In genomic region chr18:8556424-8556823, GRCh38 we compare ENCODE assay signal across 22 cellular contexts. TPM values are rescaled to one million over a fixed set of nuclear protein-coding genes. Genes with fewer than 3 reads are reported as not detected.
A peak's percentile ranks its signal among the peaks of the same experiment; 100 is the strongest.
DNase-seq lines count a peak whose midpoint lies in the region; ATAC-seq, FAIRE-seq and TF ChIP-seq lines count a peak whose summit lies in the region.
"Had no signal": no experiment of that assay in that cellular context is flagged by ENCODE, and none has a peak within 500 bp of the region (broad histone marks: within the 10 kb centered on the region; RNA-seq: fewer than 3 reads in every experiment).

No MANE protein-coding gene starts in this region.

- H3K9me3 ChIP-seq in HepG2 (ENCODE audit: low read length) (no peaks in the 10 kb centered on the region), right lobe of liver (no peaks in the 10 kb centered on the region)
- H3K9me3 ChIP-seq: A549, Caco-2 had no signal

- in situ Hi-C loops in HepG2 (cut with HindIII; ENCODE audit: extremely low pct_ligation_motif_present, low pct_unique_long_range_greater_than_20kb): no loop called here

- no peak for FAIRE-seq in HepG2 (lab: Jason Lieb, UNC)
- FAIRE-seq: A549, D721Med, GM12878, H1, HTR-8/SVneo had no signal

- no peak overlapping the region for H2AFZ ChIP-seq in HepG2 (ENCODE audit: low read length)

- DNase-seq in DMS53 (lab: John Stamatoyannopoulos, UW) (peak; percentile 62), DMS53 treated with DMSO at 0.1 percent for 48 hours (lab: John Stamatoyannopoulos, UW; ENCODE audit: unreplicated experiment) (no peak), HepG2 (ENCODE audit: low spot score) (no peak), right lobe of liver (no peak), sciatic nerve (ENCODE audit: low spot score) (no peak)
- DNase-seq: AML-193; Caco-2; CD4-positive, alpha-beta T cell; DMS153; DND-41; EL; H9; KG1 had no signal

- H3K79me2 ChIP-seq in HepG2 (ENCODE audit: insufficient read depth, low read length): no peaks in the 10 kb centered on the region

- TF ChIP-seq CTCF in HepG2 (CRISPR knock-in tag; IDR thresholded peaks at IDR 0.05) (no peak), right lobe of liver (IDR thresholded peaks at IDR 0.05) (no peak)

- TF ChIP-seq EP300 in HepG2 (IDR thresholded peaks at IDR 0.05; ENCODE audit: low read depth in 2 of 2, low read length in 2 of 2): no peak
- no peak for TF ChIP-seq EP300 in HepG2 (CRISPR knock-in tag; IDR thresholded peaks at IDR 0.05; ENCODE audit: borderline replicate concordance)

- CTCF ChIA-PET in HepG2 (lab: Yijun Ruan, JAX; ENCODE audit: low intra/inter-chr PET ratio, low total read pairs): no interaction called here

- ATAC-seq in HepG2 (peak; percentile 82), right lobe of liver (no peak), sciatic nerve (peak; percentile 24), HG03108 (IDR thresholded peaks at IDR 0.05; ENCODE audit: unreplicated experiment) (no peak), HG03520 (IDR thresholded peaks at IDR 0.05; ENCODE audit: unreplicated experiment) (no peak)
- ATAC-seq: A549, GM12878 had no signal

- POLR2A ChIA-PET in HepG2 (lab: Yijun Ruan, JAX): no interaction called here

- H3K36me3 ChIP-seq in HepG2 (replicated peaks in 1 of 2; ENCODE audit: control insufficient read depth in 1 of 2, insufficient read depth in 2 of 2, low read length in 2 of 2) (no peaks in the 10 kb centered on the region), right lobe of liver (no peaks in the 10 kb centered on the region)

- no peaks in the 10 kb centered on the region for H3K27me3 ChIP-seq in HepG2 (ENCODE audit: control insufficient read depth in 1 of 2, insufficient read depth in 2 of 2, low read length in 2 of 2)
- no peaks in the 10 kb centered on the region for H3K27me3 ChIP-seq in right lobe of liver

- no peak for TF ChIP-seq RAD21 in HepG2 (CRISPR knock-in tag; IDR thresholded peaks at IDR 0.05)

- TF ChIP-seq POLR2A in HepG2 (IDR thresholded peaks at IDR 0.05; ENCODE audit: insufficient read depth in 1 of 2, low read depth in 2 of 2, low read length in 2 of 2): no peak
- no peak for TF ChIP-seq POLR2A in right lobe of liver (IDR thresholded peaks at IDR 0.05)

- no peaks in the 10 kb centered on the region for H4K20me1 ChIP-seq in HepG2 (ENCODE audit: insufficient read depth, low read length)

- H3K27ac ChIP-seq in HepG2 (ENCODE audit: extremely low read length, insufficient read depth, low read length) (no peak overlapping the region), right lobe of liver (no peak overlapping the region)
- H3K27ac ChIP-seq: 22Rv1, A549, C4-2B had no signal

- H3K4me1 ChIP-seq in HepG2 (ENCODE audit: insufficient read depth, low read length) (peaks cover 10% of the 10 kb centered on the region; the same call in 1 of the 2 replicates), right lobe of liver (no peaks in the 10 kb centered on the region)
- H3K4me1 ChIP-seq: A549, Caco-2 had no signal

- intact Hi-C loops in HepG2 (cut with micrococcal nuclease; ENCODE audit: unreplicated experiment) (no loop called here), right lobe of liver (cut with DNase I) (no loop called here), sciatic nerve (cut with DNase I) (no loop called here)

- no peak overlapping the region for H3K4me3 ChIP-seq in HepG2 (replicated peaks in 1 of 3; ENCODE audit: insufficient read depth in 1 of 3, low read depth in 2 of 3, low read length in 3 of 3)
- H3K4me3 ChIP-seq in right lobe of liver: no peak overlapping the region
- H3K4me3 ChIP-seq: A549, GM12878 had no signal

- H3K4me2 ChIP-seq in HepG2 (ENCODE audit: low read depth, low read length): no peak overlapping the region
- H3K4me2 ChIP-seq: A549 had no signal

- WGBS in HepG2 (ENCODE audit: low lambda C conversion rate): 11% methylated on average over 3 of the region's 4 CpGs
- WGBS in right lobe of liver (ENCODE audit: insufficient coverage, low coverage, low lambda C conversion rate, missing lambda C conversion rate): 70% methylated on average over 2 of the region's 4 CpGs

- no TSS peak for BruUV-seq in HepG2 (replicated peaks; lab: Mats Ljungman, UMichigan)

- no peak overlapping the region for H3K9ac ChIP-seq in HepG2 (ENCODE audit: insufficient read depth, low read depth, low read length)

TF ChIP-seq in HepG2, 621 proteins besides CTCF, POLR2A, EP300 and RAD21:
- TF ChIP-seq TFAP4 (IDR thresholded peaks at IDR 0.05; ENCODE audit: borderline replicate concordance, low read depth) (peak; percentile 72), GFI1 (CRISPR knock-in tag; IDR thresholded peaks at IDR 0.05; ENCODE audit: borderline replicate concordance) (no peak), RBAK (CRISPR knock-in tag; IDR thresholded peaks at IDR 0.05) (peak; percentile 91), HNF4A (CRISPR knock-in tag; IDR thresholded peaks at IDR 0.05) (peak; percentile 28; the same call in 1 of the 2 replicates)

RNA-seq across cellular contexts. Expression of gene RAB12, which starts 52.8 kb away (rescaled TPM):
- total RNA-seq in HepG2 (2016; rRNA removed; fragmentation: Illumina TruSeq; extraction: Trizol): 21.4 and 25.3 TPM in 2 replicates
- 10.6 and 11.9 TPM in 2 replicates for total RNA-seq in HepG2 (2016; cell fraction: cytosol; rRNA removed; fragmentation: Illumina TruSeq; extraction: Trizol; ENCODE audit: low read depth)
- total RNA-seq in HepG2 (2016; cell fraction: insoluble cytoplasmic fraction; rRNA removed; fragmentation: Illumina TruSeq; extraction: Trizol): 20.0 and 24.5 TPM in 2 replicates
- total RNA-seq in HepG2 (2016; cell fraction: membrane; rRNA removed; fragmentation: Illumina TruSeq; extraction: Trizol): 24.8 and 25.8 TPM in 2 replicates
- total RNA-seq in HepG2 (2016; cell fraction: nucleus; rRNA removed; fragmentation: Illumina TruSeq; extraction: Trizol): 22.3 and 24.8 TPM in 2 replicates
- 9.5 and 10.7 TPM in 2 replicates for polyA plus RNA-seq in HepG2 (2011; rRNA removed)
- polyA plus RNA-seq in HepG2 (2011; cell fraction: cytosol; rRNA removed): 3.8 and 6.9 TPM in 2 replicates
- polyA plus RNA-seq in HepG2 (2011; cell fraction: nucleus; rRNA removed): 10.5 and 15.2 TPM in 2 replicates
- polyA plus RNA-seq in HepG2 (2012): 21.4 and 24.9 TPM in 2 replicates
- 7.7 and 8.8 TPM in 2 replicates for polyA plus RNA-seq in HepG2 (2016; cell fraction: cytosol; fragmentation: Illumina TruSeq; extraction: Trizol; ENCODE audit: low read depth)
- polyA plus RNA-seq in HepG2 (2016; cell fraction: insoluble cytoplasmic fraction; fragmentation: Illumina TruSeq; extraction: Trizol; ENCODE audit: low read depth): 27.0 and 29.3 TPM in 2 replicates
- polyA plus RNA-seq in HepG2 (2016; cell fraction: membrane; fragmentation: Illumina TruSeq; extraction: Trizol; ENCODE audit: low read depth): 18.8 and 19.2 TPM in 2 replicates
- polyA plus RNA-seq in HepG2 (2016; cell fraction: nucleus; fragmentation: Illumina TruSeq; extraction: Trizol; ENCODE audit: insufficient read depth, low read depth): 49.1 and 55.1 TPM in 2 replicates
- polyA minus RNA-seq in HepG2 (2011; rRNA and poly(A)+ RNA removed; ENCODE audit: low replicate concordance): 2.8 and 6.1 TPM in 2 replicates
- 11.2 and 14.9 TPM in 2 replicates for polyA minus RNA-seq in HepG2 (2011; cell fraction: cytosol; rRNA and poly(A)+ RNA removed)
- polyA minus RNA-seq in HepG2 (2011; cell fraction: nucleus; rRNA and poly(A)+ RNA removed): 19.1 and 21.0 TPM in 2 replicates
- total RNA-seq in right lobe of liver: 10 to 100 TPM; 16.5 to 26.5 (median 22.6) TPM
- total RNA-seq in sciatic nerve: 50.2 TPM

Comparison
In these comparisons a context has a peak if more than half of its experiments do, and no peak if none do; other contexts are left out.
1. ATAC-seq: peak in HepG2 (single experiment) and sciatic nerve (single experiment); none in right lobe of liver (0 of 4), HG03108 (single experiment) and HG03520 (single experiment).